Comparison of ENCODE assay signal across 22 cellular contexts in the genomic region with DNA sequence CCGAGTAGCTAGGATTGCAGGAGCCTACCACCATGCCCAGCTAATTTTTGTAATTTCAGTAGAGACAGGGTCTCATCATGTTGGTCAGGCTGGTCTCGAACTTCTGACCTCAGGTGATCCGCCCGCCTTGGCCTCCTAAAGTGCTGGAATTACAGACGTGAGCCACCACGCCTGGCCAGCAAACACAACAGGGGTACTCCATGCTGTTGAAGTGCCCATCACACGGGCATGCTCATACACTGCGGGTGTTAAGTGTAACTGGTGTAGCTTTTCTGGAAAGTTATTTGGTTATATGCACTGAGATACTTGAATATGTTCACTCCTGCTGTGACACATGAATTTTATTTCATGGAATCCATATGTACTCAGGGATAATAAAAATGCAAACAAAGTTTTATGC. TPM values are rescaled to one million over a fixed set of nuclear protein-coding genes. Genes with fewer than 3 reads are reported as not detected.
DNase-seq lines count a peak whose midpoint lies in the region; ATAC-seq and TF ChIP-seq lines count a peak whose summit lies in the region.
"Had no signal": no experiment of that assay in that cellular context is flagged by ENCODE, and none has a peak within 500 bp of the region (broad histone marks: within the 10 kb centered on the region; RNA-seq: fewer than 3 reads in every experiment).

No MANE protein-coding gene starts in this region.

- H3K4me3 ChIP-seq in BLaER1 (no peak overlapping the region), osteoblast (ENCODE audit: insufficient read depth, low read length) (no peak overlapping the region)
- no peak overlapping the region for H3K4me3 ChIP-seq in naive thymus-derived CD4-positive, alpha-beta T cell (ENCODE audit: low read length)
- H3K4me3 ChIP-seq: tibial nerve had no signal

- peaks cover 100% of the 10 kb centered on the region for H4K20me1 ChIP-seq in BLaER1
- H4K20me1 ChIP-seq in osteoblast (ENCODE audit: insufficient read depth, low read length) = peaks cover 79% of the 10 kb centered on the region

- intact Hi-C loops in CD4-positive, alpha-beta T cell (cut with DNase I, micrococcal nuclease) = loop anchor here in 1 of 2 experiments (10.0 kb wide), 1 partner anchor 48 kb away; a partner anchor contains a TSS
- intact Hi-C loops in naive thymus-derived CD4-positive, alpha-beta T cell (cut with micrococcal nuclease) = no loop called here

- H3K4me1 ChIP-seq in BLaER1 (peaks cover 65% of the 10 kb centered on the region), osteoblast (ENCODE audit: insufficient read depth, low read length) (peaks cover 27% of the 10 kb centered on the region)
- peaks cover 25 to 33% of the 10 kb centered on the region in 2 donors for H3K4me1 ChIP-seq in naive thymus-derived CD4-positive, alpha-beta T cell (ENCODE audit: control insufficient read depth in 2 of 2, insufficient read depth in 2 of 2, low read length in 2 of 2)

- H3K4me2 ChIP-seq in BLaER1 = peak overlapping the region; percentile 65
- H3K4me2 ChIP-seq in osteoblast (ENCODE audit: insufficient read depth, low read length) = no peak overlapping the region
- H3K4me2 ChIP-seq: SK-N-SH had no signal

- H3K9ac ChIP-seq in BLaER1 = no peak overlapping the region
- H3K9ac ChIP-seq: SK-N-SH had no signal

- H3K36me3 ChIP-seq in BLaER1 = peaks cover 66% of the 10 kb centered on the region
- peaks cover 0 to 6% (median 4%) of the 10 kb centered on the region in 3 experiments for H3K36me3 ChIP-seq in naive thymus-derived CD4-positive, alpha-beta T cell (ENCODE audit: control insufficient read depth in 2 of 3, insufficient read depth in 3 of 3, low read length in 3 of 3)
- H3K36me3 ChIP-seq in osteoblast (ENCODE audit: insufficient read depth, low read length) = peaks cover 9% of the 10 kb centered on the region

- TF ChIP-seq CTCF in CD4-positive, alpha-beta T cell (IDR thresholded peaks at IDR 0.05) = no peak
- TF ChIP-seq CTCF in osteoblast (IDR thresholded peaks at IDR 0.05; ENCODE audit: extremely low read depth, low read depth, low read length) = no peak

- ATAC-seq in CD4-positive, alpha-beta T cell (ENCODE audit: poor library complexity) = no peak
- no peak for ATAC-seq in activated naive CD8-positive, alpha-beta T cell treated with anti-CD3 and anti-CD28 coated beads, Interleukin-2, amount 10 ng/mL, durations not matched to agents 7 days and 5 days (ENCODE audit: low read depth)
- ATAC-seq in naive thymus-derived CD4-positive, alpha-beta T cell = no peak
- ATAC-seq: activated CD4-positive, alpha-beta T cell treated with anti-CD3 and anti-CD28 coated beads for 36 hours; activated naive CD4-positive, alpha-beta T cell treated with anti-CD3 and anti-CD28 coated beads, Interleukin-2, amount 50 U/mL, for 72 hours; left colon had no signal

- H3K36me3 Mint-ChIP-seq in CD4-positive, alpha-beta T cell (ENCODE audit: low read depth) = peaks cover 71% of the 10 kb centered on the region
- peaks cover 43% of the 10 kb centered on the region for H3K36me3 Mint-ChIP-seq in activated naive CD8-positive, alpha-beta T cell treated with anti-CD3 and anti-CD28 coated beads, Interleukin-2, amount 10 ng/mL, durations not matched to agents 7 days and 5 days
- H3K36me3 Mint-ChIP-seq in naive thymus-derived CD4-positive, alpha-beta T cell = peaks cover 0 to 30% (median 19%) of the 10 kb centered on the region in 5 donors

- H3K4me1 Mint-ChIP-seq in CD4-positive, alpha-beta T cell (ENCODE audit: low read depth) = peaks cover 66% of the 10 kb centered on the region
- H3K4me1 Mint-ChIP-seq in activated naive CD8-positive, alpha-beta T cell treated with anti-CD3 and anti-CD28 coated beads, Interleukin-2, amount 10 ng/mL, durations not matched to agents 7 days and 5 days = peaks cover 53% of the 10 kb centered on the region
- peaks cover 48 to 78% (median 67%) of the 10 kb centered on the region in 7 donors for H3K4me1 Mint-ChIP-seq in naive thymus-derived CD4-positive, alpha-beta T cell

- H3K27me3 ChIP-seq in BLaER1 (no peaks in the 10 kb centered on the region), osteoblast (ENCODE audit: insufficient read depth, low read length) (no peaks in the 10 kb centered on the region)
- no peaks in the 10 kb centered on the region for H3K27me3 ChIP-seq in CD4-positive, alpha-beta T cell (ENCODE audit: control insufficient read depth, insufficient read depth, low read length)
- H3K27me3 ChIP-seq in naive thymus-derived CD4-positive, alpha-beta T cell (ENCODE audit: control insufficient read depth in 2 of 2, insufficient read depth in 2 of 2, low read length in 2 of 2) = no peaks in the 10 kb centered on the region
- H3K27me3 ChIP-seq: tibial nerve had no signal

- no peak for DNase-seq in CD4-positive, alpha-beta T cell
- no peak for DNase-seq in activated naive CD8-positive, alpha-beta T cell treated with anti-CD3 and anti-CD28 coated beads, Interleukin-2, amount 10 ng/mL, durations not matched to agents 7 days and 5 days
- peak in 1 of 9 donors; percentile 12 for DNase-seq in naive thymus-derived CD4-positive, alpha-beta T cell
- DNase-seq in epidermal melanocyte (ENCODE audit: insufficient read length, low spot score) (no peak), NCI-H1436 treated with DMSO at 0.1 percent for 48 hours (lab: John Stamatoyannopoulos, UW) (no peak), osteoblast (ENCODE audit: insufficient read length, low spot score, missing footprints) (no peak)
- DNase-seq: activated CD4-positive, alpha-beta T cell treated with anti-CD3 and anti-CD28 coated beads for 36 hours; C1 segment of cervical spinal cord; GOT3; hypothalamus; immature natural killer cell; Kasumi-1; left colon; NCI-H187; NCI-H2171 treated with DMSO at 0.1 percent for 48 hours; NCI-H524; SK-N-SH had no signal

- no peak overlapping the region for H3K4me3 Mint-ChIP-seq in CD4-positive, alpha-beta T cell
- peak overlapping the region; percentile 35 for H3K4me3 Mint-ChIP-seq in activated naive CD8-positive, alpha-beta T cell treated with anti-CD3 and anti-CD28 coated beads, Interleukin-2, amount 10 ng/mL, durations not matched to agents 7 days and 5 days
- peak overlapping the region in 7 of 10 donors; percentile 6 to 54 (median 33) for H3K4me3 Mint-ChIP-seq in naive thymus-derived CD4-positive, alpha-beta T cell
- H3K4me3 Mint-ChIP-seq: activated CD4-positive, alpha-beta T cell treated with anti-CD3 and anti-CD28 coated beads for 36 hours; memory B cell had no signal

- no peak overlapping the region for H2AFZ ChIP-seq in osteoblast (ENCODE audit: low read length)

- H3K27ac Mint-ChIP-seq in CD4-positive, alpha-beta T cell = peak overlapping the region; percentile 36
- no peak overlapping the region for H3K27ac Mint-ChIP-seq in activated naive CD8-positive, alpha-beta T cell treated with anti-CD3 and anti-CD28 coated beads, Interleukin-2, amount 10 ng/mL, durations not matched to agents 7 days and 5 days
- H3K27ac Mint-ChIP-seq in naive thymus-derived CD4-positive, alpha-beta T cell = peak overlapping the region in 1 of 9 donors; percentile 9
- H3K27ac Mint-ChIP-seq: activated CD4-positive, alpha-beta T cell treated with anti-CD3 and anti-CD28 coated beads for 36 hours; activated naive CD4-positive, alpha-beta T cell treated with anti-CD3 and anti-CD28 coated beads, Interleukin-2, amount 50 U/mL, for 72 hours had no signal

- CTCF ChIA-PET in CD4-positive, alpha-beta T cell (lab: Charles Lee) = no interaction called here
- CTCF ChIA-PET in naive thymus-derived CD4-positive, alpha-beta T cell (lab: Charles Lee) = no interaction called here

- H3K27me3 Mint-ChIP-seq in CD4-positive, alpha-beta T cell = no peaks in the 10 kb centered on the region
- no peaks in the 10 kb centered on the region for H3K27me3 Mint-ChIP-seq in activated naive CD8-positive, alpha-beta T cell treated with anti-CD3 and anti-CD28 coated beads, Interleukin-2, amount 10 ng/mL, durations not matched to agents 7 days and 5 days
- no peaks in the 10 kb centered on the region for H3K27me3 Mint-ChIP-seq in naive thymus-derived CD4-positive, alpha-beta T cell
- H3K27me3 Mint-ChIP-seq: activated CD4-positive, alpha-beta T cell treated with anti-CD3 and anti-CD28 coated beads for 36 hours; memory B cell had no signal

- no peak overlapping the region for H3K27ac ChIP-seq in BLaER1
- no peak overlapping the region for H3K27ac ChIP-seq in CD4-positive, alpha-beta T cell (ENCODE audit: low read depth, low read length)
- no peak overlapping the region for H3K27ac ChIP-seq in naive thymus-derived CD4-positive, alpha-beta T cell (ENCODE audit: low read depth, low read length)
- H3K27ac ChIP-seq in osteoblast (ENCODE audit: low read depth, low read length) = no peak overlapping the region
- H3K27ac ChIP-seq: tibial nerve had no signal

- H3K79me2 ChIP-seq in osteoblast (ENCODE audit: insufficient read depth, low read length) = peaks cover 97% of the 10 kb centered on the region

- POLR2A ChIA-PET in CD4-positive, alpha-beta T cell (lab: Charles Lee) = interaction anchor here (4.8 kb wide), 1 partner anchor 9 kb away, joined by 37 read pairs; a partner anchor contains a TSS
- POLR2A ChIA-PET in activated naive CD8-positive, alpha-beta T cell treated with anti-CD3 and anti-CD28 coated beads, Interleukin-2, amount 10 ng/mL, durations not matched to agents 7 days and 5 days (lab: Charles Lee) = interaction anchor here (4.0 kb wide), 1 partner anchor 9 kb away, joined by 45 read pairs; a partner anchor contains a TSS
- POLR2A ChIA-PET in naive thymus-derived CD4-positive, alpha-beta T cell (lab: Charles Lee) = interaction anchor here (0.7 to 2.9 kb wide), 2 partner anchors 9 to 390 kb away, joined by 6 to 13 read pairs; a partner anchor contains a TSS

- H3K9me3 ChIP-seq in BLaER1 (no peaks in the 10 kb centered on the region), osteoblast (ENCODE audit: low read depth, low read length) (no peaks in the 10 kb centered on the region)
- H3K9me3 ChIP-seq in CD4-positive, alpha-beta T cell (ENCODE audit: control insufficient read depth, low read length) = no peaks in the 10 kb centered on the region
- H3K9me3 ChIP-seq in naive thymus-derived CD4-positive, alpha-beta T cell (ENCODE audit: control insufficient read depth in 2 of 3, low read length in 3 of 3) = no peaks in the 10 kb centered on the region
- H3K9me3 ChIP-seq: SK-N-SH, tibial nerve had no signal

- H3K9me3 Mint-ChIP-seq in CD4-positive, alpha-beta T cell = no peaks in the 10 kb centered on the region
- peaks cover 2% of the 10 kb centered on the region for H3K9me3 Mint-ChIP-seq in activated naive CD8-positive, alpha-beta T cell treated with anti-CD3 and anti-CD28 coated beads, Interleukin-2, amount 10 ng/mL, durations not matched to agents 7 days and 5 days
- H3K9me3 Mint-ChIP-seq in naive thymus-derived CD4-positive, alpha-beta T cell = no peaks in the 10 kb centered on the region
- H3K9me3 Mint-ChIP-seq: activated naive CD4-positive, alpha-beta T cell treated with anti-CD3 and anti-CD28 coated beads, Interleukin-2, amount 50 U/mL, for 72 hours; immature natural killer cell; memory B cell; T-helper 1 cell treated with Interleukin-12 subunit alpha and Interleukin-12 subunit beta and Interleukin-4 antibody, amounts not matched to agents 30 μg/mL and 1 μg/mL, for 36 hours had no signal

RNA-seq across cellular contexts. Expression of a gene that starts 9.3 kb away (rescaled TPM):
- total RNA-seq in CD4-positive, alpha-beta T cell = 10 to 100 TPM; 89.2 to 93.4 TPM
- total RNA-seq in activated naive CD8-positive, alpha-beta T cell treated with anti-CD3 and anti-CD28 coated beads, Interleukin-2, amount 10 ng/mL, durations not matched to agents 7 days and 5 days = 100 to 1,000 TPM; 119 to 129 TPM
- 100 to 1,000 TPM in 1 of 5 experiments, 10 to 100 TPM in 4; 77.6 to 110 (median 79.9) TPM for total RNA-seq in naive thymus-derived CD4-positive, alpha-beta T cell
- polyA plus RNA-seq in naive thymus-derived CD4-positive, alpha-beta T cell = 100 to 1,000 TPM in 1 of 2 donors, 10 to 100 TPM in 1; 76.1 to 123 TPM
- 27.9 and 30.4 TPM in 2 replicates for total RNA-seq in osteoblast

RNA-seq across cellular contexts. Expression of a gene that starts 48.7 kb away (rescaled TPM):
- not detected for total RNA-seq in CD4-positive, alpha-beta T cell
- total RNA-seq in activated naive CD8-positive, alpha-beta T cell treated with anti-CD3 and anti-CD28 coated beads, Interleukin-2, amount 10 ng/mL, durations not matched to agents 7 days and 5 days = not detected
- total RNA-seq in naive thymus-derived CD4-positive, alpha-beta T cell = not detected
- not detected for polyA plus RNA-seq in naive thymus-derived CD4-positive, alpha-beta T cell
- total RNA-seq in osteoblast = 9.4 and 10.6 TPM in 2 replicates
- polyA plus RNA-seq: immature natural killer cell had no signal

RNA-seq across cellular contexts. Expression of a gene that starts 58.3 kb away (rescaled TPM):
- 1 to 10 TPM; 5.5 to 6.6 TPM for total RNA-seq in CD4-positive, alpha-beta T cell
- total RNA-seq in activated naive CD8-positive, alpha-beta T cell treated with anti-CD3 and anti-CD28 coated beads, Interleukin-2, amount 10 ng/mL, durations not matched to agents 7 days and 5 days = 10 to 100 TPM; 17.0 to 17.1 TPM
- total RNA-seq in naive thymus-derived CD4-positive, alpha-beta T cell = 10 to 100 TPM in 4 of 5 experiments, 1 to 10 TPM in 1; 8.6 to 24.4 (median 16.8) TPM
- 10 to 100 TPM; 18.3 to 20.5 TPM for polyA plus RNA-seq in naive thymus-derived CD4-positive, alpha-beta T cell
- total RNA-seq in osteoblast = 23.5 and 25.6 TPM in 2 replicates
